14 cellular contexts compared by ENCODE assay signal in genomic region chr21:34336756-34337391, GRCh38. TPM values are rescaled to one million over a fixed set of nuclear protein-coding genes. Genes with fewer than 3 reads are reported as not detected.
A peak's percentile ranks its signal among the peaks of the same experiment; 100 is the strongest.
DNase-seq lines count a peak whose midpoint lies in the region; ATAC-seq, FAIRE-seq and TF ChIP-seq lines count a peak whose summit lies in the region.
"Had no signal": no experiment of that assay in that cellular context is flagged by ENCODE, and none has a peak within 500 bp of the region (broad histone marks: within the 10 kb centered on the region; RNA-seq: fewer than 3 reads in every experiment).

No MANE protein-coding gene starts in this region.

- peaks cover 92% of the 10 kb centered on the region for H3K4me1 Mint-ChIP-seq in chondrocyte (ENCODE audit: low read depth)
- peaks cover 4 to 5% of the 10 kb centered on the region in 2 donors for H3K4me1 Mint-ChIP-seq in effector memory CD8-positive, alpha-beta T cell (ENCODE audit: low read depth in 2 of 2)

- no peaks in the 10 kb centered on the region for H3K9me3 Mint-ChIP-seq in chondrocyte (ENCODE audit: low read depth)
- H3K9me3 Mint-ChIP-seq in effector memory CD8-positive, alpha-beta T cell = no peaks in the 10 kb centered on the region

- POLR2A ChIA-PET in HepG2 (lab: Yijun Ruan, JAX) = no interaction called here
- POLR2A ChIA-PET in HEK293T (lab: Yijun Ruan, JAX) = no interaction called here

- CTCF ChIA-PET in HepG2 (lab: Yijun Ruan, JAX; ENCODE audit: low intra/inter-chr PET ratio, low total read pairs) = no interaction called here
- CTCF ChIA-PET in HEK293T (lab: Yijun Ruan, JAX) = no interaction called here

- H3K4me3 Mint-ChIP-seq in chondrocyte (ENCODE audit: unreplicated experiment) = peak overlapping the region; percentile 17
- H3K4me3 Mint-ChIP-seq in effector memory CD8-positive, alpha-beta T cell = no peak overlapping the region

- no peak overlapping the region for H3K4me3 ChIP-seq in liver (ENCODE audit: low read depth in 1 of 3, low read length in 3 of 3)
- no peak overlapping the region for H3K4me3 ChIP-seq in HepG2 (replicated peaks in 1 of 3; ENCODE audit: insufficient read depth in 1 of 3, low read depth in 2 of 3, low read length in 3 of 3)
- H3K4me3 ChIP-seq in aorta (ENCODE audit: low read length in 2 of 2) = no peak overlapping the region

- BruUV-seq in HepG2 (replicated peaks; lab: Mats Ljungman, UMichigan) = no TSS peak

- H3K4me1 ChIP-seq in liver (ENCODE audit: control insufficient read depth in 4 of 4, insufficient read depth in 4 of 4, low read length in 3 of 4) (no peaks in the 10 kb centered on the region), HepG2 (ENCODE audit: insufficient read depth, low read length) (peaks cover 13% of the 10 kb centered on the region), aorta (ENCODE audit: control insufficient read depth in 1 of 2, insufficient read depth in 2 of 2, low read length in 2 of 2) (peaks cover 2 to 5% of the 10 kb centered on the region in 2 donors)

- no peak overlapping the region for H3K4me2 ChIP-seq in HepG2 (ENCODE audit: low read depth, low read length)

- FAIRE-seq in HepG2 (lab: Jason Lieb, UNC) = no peak
- FAIRE-seq: GM12891 had no signal

- H3K79me2 ChIP-seq in HepG2 (ENCODE audit: insufficient read depth, low read length) = no peaks in the 10 kb centered on the region

- H3K9me3 ChIP-seq in liver (ENCODE audit: control insufficient read depth in 4 of 4, low read length in 3 of 4) (no peaks in the 10 kb centered on the region), HepG2 (ENCODE audit: low read length) (no peaks in the 10 kb centered on the region), aorta (ENCODE audit: control insufficient read depth, low read length) (no peaks in the 10 kb centered on the region)

- no peaks in the 10 kb centered on the region for H4K20me1 ChIP-seq in HepG2 (ENCODE audit: insufficient read depth, low read length)

- WGBS in liver = 82% methylated on average over 13 of the region's 13 CpGs
- WGBS in HepG2 (ENCODE audit: low lambda C conversion rate) = 63% methylated on average over 13 of the region's 13 CpGs
- WGBS in aorta, 2 donors = 35 to 36% methylated on average over 13 of the region's 13 CpGs

- H3K36me3 ChIP-seq in liver (ENCODE audit: control insufficient read depth in 4 of 4, insufficient read depth in 3 of 4, low read depth in 1 of 4, low read length in 3 of 4) (no peaks in the 10 kb centered on the region), HepG2 (replicated peaks in 1 of 2; ENCODE audit: control insufficient read depth in 1 of 2, insufficient read depth in 2 of 2, low read length in 2 of 2) (no peaks in the 10 kb centered on the region), aorta (ENCODE audit: control insufficient read depth in 1 of 2, insufficient read depth in 2 of 2, low read length in 1 of 2) (no peaks in the 10 kb centered on the region)

- H3K36me3 Mint-ChIP-seq in chondrocyte (ENCODE audit: low read depth) = no peaks in the 10 kb centered on the region
- H3K36me3 Mint-ChIP-seq in effector memory CD8-positive, alpha-beta T cell (ENCODE audit: insufficient read depth) = no peaks in the 10 kb centered on the region

- H3K27me3 Mint-ChIP-seq in chondrocyte (ENCODE audit: low read depth) = no peaks in the 10 kb centered on the region
- H3K27me3 Mint-ChIP-seq in effector memory CD8-positive, alpha-beta T cell = peaks cover 6 to 33% of the 10 kb centered on the region in 2 donors

- no peak for DNase-seq in HepG2 (ENCODE audit: low spot score)
- no peak for DNase-seq in chondrocyte (ENCODE audit: low spot score)
- peak; percentile 90 for DNase-seq in iris pigment epithelial cell (ENCODE audit: low read depth)
- peak in 1 of 2 donors; percentile 63 for DNase-seq in aorta
- DNase-seq in NCI-H1436 (lab: John Stamatoyannopoulos, UW) = no peak
- DNase-seq in effector memory CD8-positive, alpha-beta T cell = no peak
- no peak for DNase-seq in HEK293T (ENCODE audit: extremely low spot score)
- DNase-seq: activated T-cell treated with anti-CD3 and anti-CD28 coated beads for 4 hours; amygdala; effector memory CD4-positive, alpha-beta T cell; hypothalamus had no signal

- H3K27me3 ChIP-seq in liver (ENCODE audit: control insufficient read depth in 4 of 4, insufficient read depth in 4 of 4, low read length in 3 of 4) (no peaks in the 10 kb centered on the region), HepG2 (ENCODE audit: control insufficient read depth in 1 of 2, insufficient read depth in 2 of 2, low read length in 2 of 2) (peaks cover 1 to 36% of the 10 kb centered on the region in 2 experiments; a peak in 3 of 5 replicates), aorta (ENCODE audit: control insufficient read depth in 1 of 2, insufficient read depth in 2 of 2, low read length in 1 of 2) (no peaks in the 10 kb centered on the region)

- H3K9ac ChIP-seq in liver (ENCODE audit: low read depth in 1 of 2, low read length in 2 of 2) (no peak overlapping the region), HepG2 (ENCODE audit: insufficient read depth, low read depth, low read length) (no peak overlapping the region)

- TF ChIP-seq EP300 in HepG2 (IDR thresholded peaks at IDR 0.05; ENCODE audit: low read depth in 2 of 2, low read length in 2 of 2) (no peak), HepG2 (CRISPR knock-in tag; IDR thresholded peaks at IDR 0.05; ENCODE audit: borderline replicate concordance) (no peak)

- H2AFZ ChIP-seq in HepG2 (ENCODE audit: low read length) = no peak overlapping the region

- TF ChIP-seq CTCF in liver (IDR thresholded peaks at IDR 0.05; ENCODE audit: low read depth, low read length, missing input control) (no peak), HepG2 (CRISPR knock-in tag; IDR thresholded peaks at IDR 0.05) (no peak), chondrocyte (IDR thresholded peaks at IDR 0.05) (no peak)

- in situ Hi-C loops in HepG2 (cut with HindIII; ENCODE audit: extremely low pct_ligation_motif_present, low pct_unique_long_range_greater_than_20kb) = no loop called here

- ATAC-seq in HepG2 (no peak), aorta (ENCODE audit: low FRiP score) (no peak)
- no peak for ATAC-seq in effector memory CD8-positive, alpha-beta T cell (replicated peaks)

- TF ChIP-seq POLR2A in HepG2 (IDR thresholded peaks at IDR 0.05; ENCODE audit: insufficient read depth in 1 of 2, low read depth in 2 of 2, low read length in 2 of 2) = no peak

- H3K27ac ChIP-seq in liver (ENCODE audit: low read depth in 1 of 2, low read length in 2 of 2) (no peak overlapping the region), HepG2 (ENCODE audit: extremely low read length, insufficient read depth, low read length) (no peak overlapping the region), aorta (ENCODE audit: low read depth in 1 of 2, low read length in 2 of 2) (peak overlapping the region; percentile 8 to 73)

- intact Hi-C loops in HepG2 (cut with micrococcal nuclease; ENCODE audit: unreplicated experiment) = no loop called here
- intact Hi-C loops in aorta (cut with DNase I) = no loop called here

- TF ChIP-seq RAD21 in liver (IDR thresholded peaks at IDR 0.05) = no peak
- TF ChIP-seq RAD21 in HepG2 (CRISPR knock-in tag; IDR thresholded peaks at IDR 0.05) = no peak

- peak overlapping the region; percentile 89 for H3K27ac Mint-ChIP-seq in chondrocyte (ENCODE audit: unreplicated experiment)
- H3K27ac Mint-ChIP-seq in effector memory CD8-positive, alpha-beta T cell = no peak overlapping the region

RNA-seq across cellular contexts. Expression of gene KCNE2, which starts 26.9 kb away (rescaled TPM):
- not detected for total RNA-seq in liver
- polyA plus RNA-seq in liver = under 1 TPM in 1 of 2 donors, not detected in 1; 0.57 TPM
- total RNA-seq in HepG2 (2016; rRNA removed; fragmentation: Illumina TruSeq; extraction: Trizol) = not detected in 2 replicates
- not detected in 2 replicates for total RNA-seq in HepG2 (2016; cell fraction: cytosol; rRNA removed; fragmentation: Illumina TruSeq; extraction: Trizol; ENCODE audit: low read depth)
- total RNA-seq in HepG2 (2016; cell fraction: insoluble cytoplasmic fraction; rRNA removed; fragmentation: Illumina TruSeq; extraction: Trizol) = not detected in 2 replicates
- not detected in 2 replicates for total RNA-seq in HepG2 (2016; cell fraction: membrane; rRNA removed; fragmentation: Illumina TruSeq; extraction: Trizol)
- not detected in 2 replicates for total RNA-seq in HepG2 (2016; cell fraction: nucleus; rRNA removed; fragmentation: Illumina TruSeq; extraction: Trizol)
- 0.07 TPM in 1 of 2 replicates, not detected in the other for polyA plus RNA-seq in HepG2 (2011; rRNA removed)
- polyA plus RNA-seq in HepG2 (2011; cell fraction: cytosol; rRNA removed) = not detected in 2 replicates
- polyA plus RNA-seq in HepG2 (2011; cell fraction: nucleus; rRNA removed) = not detected in 2 replicates
- polyA plus RNA-seq in HepG2 (2012) = not detected in 2 replicates
- polyA plus RNA-seq in HepG2 (2016; cell fraction: cytosol; fragmentation: Illumina TruSeq; extraction: Trizol; ENCODE audit: low read depth) = not detected in 2 replicates
- polyA plus RNA-seq in HepG2 (2016; cell fraction: insoluble cytoplasmic fraction; fragmentation: Illumina TruSeq; extraction: Trizol; ENCODE audit: low read depth) = not detected in 2 replicates
- polyA plus RNA-seq in HepG2 (2016; cell fraction: membrane; fragmentation: Illumina TruSeq; extraction: Trizol; ENCODE audit: low read depth) = not detected in 2 replicates
- polyA plus RNA-seq in HepG2 (2016; cell fraction: nucleus; fragmentation: Illumina TruSeq; extraction: Trizol; ENCODE audit: insufficient read depth, low read depth) = not detected in 2 replicates
- not detected in 2 replicates for polyA minus RNA-seq in HepG2 (2011; rRNA and poly(A)+ RNA removed; ENCODE audit: low replicate concordance)
- polyA minus RNA-seq in HepG2 (2011; cell fraction: cytosol; rRNA and poly(A)+ RNA removed) = not detected in 2 replicates
- not detected in 2 replicates for polyA minus RNA-seq in HepG2 (2011; cell fraction: nucleus; rRNA and poly(A)+ RNA removed)
- total RNA-seq in chondrocyte = 0.35 TPM in 1 of 3 replicates, not detected in the others
- total RNA-seq in aorta = 1 to 10 TPM; 1.7 to 2.4 TPM
- 1 to 10 TPM in 1 of 2 donors, under 1 TPM in 1; 0.50 to 1.6 TPM for polyA plus RNA-seq in aorta
- polyA plus RNA-seq: mammary epithelial cell had no signal

RNA-seq across cellular contexts. Expression of gene SMIM11, which starts 38.4 kb away (rescaled TPM):
- total RNA-seq in liver = 1 to 10 TPM; 6.2 to 7.1 TPM
- polyA plus RNA-seq in liver = 1 to 10 TPM; 1.1 to 5.1 TPM
- total RNA-seq in HepG2 (2016; rRNA removed; fragmentation: Illumina TruSeq; extraction: Trizol) = 6.4 and 33.6 TPM in 2 replicates
- total RNA-seq in HepG2 (2016; cell fraction: cytosol; rRNA removed; fragmentation: Illumina TruSeq; extraction: Trizol; ENCODE audit: low read depth) = 3.6 and 4.4 TPM in 2 replicates
- total RNA-seq in HepG2 (2016; cell fraction: insoluble cytoplasmic fraction; rRNA removed; fragmentation: Illumina TruSeq; extraction: Trizol) = 3.9 and 6.3 TPM in 2 replicates
- total RNA-seq in HepG2 (2016; cell fraction: membrane; rRNA removed; fragmentation: Illumina TruSeq; extraction: Trizol) = 3.8 and 22.1 TPM in 2 replicates
- total RNA-seq in HepG2 (2016; cell fraction: nucleus; rRNA removed; fragmentation: Illumina TruSeq; extraction: Trizol) = 2.7 and 5.4 TPM in 2 replicates
- 6.8 and 18.9 TPM in 2 replicates for polyA plus RNA-seq in HepG2 (2011; rRNA removed)
- polyA plus RNA-seq in HepG2 (2011; cell fraction: cytosol; rRNA removed) = 3.8 and 5.2 TPM in 2 replicates
- 2.1 and 6.5 TPM in 2 replicates for polyA plus RNA-seq in HepG2 (2011; cell fraction: nucleus; rRNA removed)
- 0.95 and 1.3 TPM in 2 replicates for polyA plus RNA-seq in HepG2 (2012)
- polyA plus RNA-seq in HepG2 (2016; cell fraction: cytosol; fragmentation: Illumina TruSeq; extraction: Trizol; ENCODE audit: low read depth) = 20.7 and 38.8 TPM in 2 replicates
- 5.8 and 18.1 TPM in 2 replicates for polyA plus RNA-seq in HepG2 (2016; cell fraction: insoluble cytoplasmic fraction; fragmentation: Illumina TruSeq; extraction: Trizol; ENCODE audit: low read depth)
- 9.3 and 18.0 TPM in 2 replicates for polyA plus RNA-seq in HepG2 (2016; cell fraction: membrane; fragmentation: Illumina TruSeq; extraction: Trizol; ENCODE audit: low read depth)
- 4.7 and 7.1 TPM in 2 replicates for polyA plus RNA-seq in HepG2 (2016; cell fraction: nucleus; fragmentation: Illumina TruSeq; extraction: Trizol; ENCODE audit: insufficient read depth, low read depth)
- polyA minus RNA-seq in HepG2 (2011; rRNA and poly(A)+ RNA removed; ENCODE audit: low replicate concordance) = 3.0 and 12.3 TPM in 2 replicates
- 1.3 and 3.8 TPM in 2 replicates for polyA minus RNA-seq in HepG2 (2011; cell fraction: cytosol; rRNA and poly(A)+ RNA removed)
- polyA minus RNA-seq in HepG2 (2011; cell fraction: nucleus; rRNA and poly(A)+ RNA removed) = 3.0 and 6.0 TPM in 2 replicates
- total RNA-seq in chondrocyte = 5.5 to 20.8 TPM (median 8.0 TPM) in 3 replicates
- 10 to 100 TPM; 12.2 to 13.0 TPM for total RNA-seq in aorta
- 10 to 100 TPM in 1 of 2 donors, 1 to 10 TPM in 1; 4.7 to 52.7 TPM for polyA plus RNA-seq in aorta

Comparison
In these comparisons a context has a peak if more than half of its experiments do, and no peak if none do; other contexts are left out.
1. H3K27ac ChIP-seq: peak in aorta (2 of 2); none in liver (0 of 2) and HepG2 (single experiment).